14 cellular contexts compared by ENCODE assay signal in genomic region chr3:63528325-63529000, GRCh38.
DNase-seq lines count a peak whose midpoint lies in the region; ATAC-seq lines count a peak whose summit lies in the region.
"Had no signal": no experiment of that assay in that cellular context is flagged by ENCODE, and none has a peak within 500 bp of the region (broad histone marks: within the 10 kb centered on the region; RNA-seq: fewer than 3 reads in every experiment).

No MANE protein-coding gene starts in this region.

- H3K4me1 ChIP-seq in effector memory CD4-positive, alpha-beta T cell (ENCODE audit: control insufficient read depth, insufficient read depth, low read length, poor library complexity, severe bottlenecking), result no peaks in the 10 kb centered on the region
- H3K4me1 ChIP-seq: HAP-1 had no signal

- no peak for DNase-seq in NCI-H1436 treated with DMSO at 0.1 percent for 48 hours (lab: John Stamatoyannopoulos, UW)
- DNase-seq in posterior cingulate gyrus, result no peak
- no peak for DNase-seq in effector memory CD4-positive, alpha-beta T cell
- DNase-seq: C1 segment of cervical spinal cord; Calu3; CD4-positive, alpha-beta T cell; DMS 273 treated with DMSO at 0.1 percent for 48 hours had no signal

- H3K27ac ChIP-seq in effector memory CD4-positive, alpha-beta T cell (ENCODE audit: insufficient read depth, low read length, poor library complexity, severe bottlenecking), result no peak overlapping the region
- H3K27ac ChIP-seq: KMS-11 had no signal

- ATAC-seq in GM18858 (IDR thresholded peaks at IDR 0.05; ENCODE audit: unreplicated experiment) (peak; percentile 58), HG02852 (IDR thresholded peaks at IDR 0.05; ENCODE audit: unreplicated experiment) (peak; percentile 81), HG03342 (IDR thresholded peaks at IDR 0.05; ENCODE audit: unreplicated experiment) (peak; percentile 53), HG02678 (IDR thresholded peaks at IDR 0.05; ENCODE audit: unreplicated experiment) (no peak)
- ATAC-seq: HepG2 had no signal

- intact Hi-C loops in posterior cingulate gyrus (cut with DNase I), result no loop called here

- no peaks in the 10 kb centered on the region for H3K36me3 ChIP-seq in effector memory CD4-positive, alpha-beta T cell (ENCODE audit: control insufficient read depth, insufficient read depth, low read length)
- H3K36me3 ChIP-seq: HAP-1 had no signal

- H3K27me3 ChIP-seq in effector memory CD4-positive, alpha-beta T cell (replicated peaks; ENCODE audit: control insufficient read depth, insufficient read depth, low read length, poor library complexity, severe bottlenecking), result no peaks in the 10 kb centered on the region

- H3K4me3 ChIP-seq in effector memory CD4-positive, alpha-beta T cell (ENCODE audit: insufficient read depth, low read depth, low read length, poor library complexity, severe bottlenecking), result no peak overlapping the region
- H3K4me3 ChIP-seq: HAP-1 had no signal

- no peaks in the 10 kb centered on the region for H3K9me3 ChIP-seq in effector memory CD4-positive, alpha-beta T cell (ENCODE audit: control insufficient read depth, low read length)
- H3K9me3 ChIP-seq: HAP-1 had no signal
